Comparison of ENCODE assay signal across 1 cellular context in the genomic region with DNA sequence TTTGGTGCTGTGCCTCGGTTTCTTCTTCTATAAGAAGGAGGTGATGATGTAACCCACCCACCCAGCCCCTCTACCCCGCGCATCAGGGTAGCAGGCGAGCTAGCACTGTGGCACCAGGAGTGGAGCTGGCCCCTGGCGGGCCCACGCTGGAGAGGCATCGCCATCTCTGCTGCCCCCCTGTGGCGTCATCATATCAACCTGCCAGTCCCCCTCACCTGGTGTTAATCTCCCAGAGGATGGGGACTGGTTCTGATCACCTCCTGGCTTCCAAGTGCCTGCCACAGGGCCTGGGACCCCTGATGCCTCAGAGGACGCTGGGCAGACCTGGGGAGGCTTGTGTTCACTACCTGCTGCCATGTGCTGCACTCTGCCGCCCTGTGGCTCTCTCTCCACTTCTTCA.
TF ChIP-seq lines count a peak whose summit lies in the region.

No MANE protein-coding gene starts in this region.

TF ChIP-seq in WTC11, 78 proteins besides CTCF, POLR2A, EP300 and RAD21 (continued from another document):
- TF ChIP-seq PRDM15 (CRISPR knock-in tag; IDR thresholded peaks at IDR 0.05): no peak
- TF ChIP-seq ZNF512 (CRISPR knock-in tag; IDR thresholded peaks at IDR 0.05; ENCODE audit: borderline replicate concordance): no peak
- TF ChIP-seq SP1 (CRISPR knock-in tag; conservative IDR thresholded peaks at IDR 0.05): no peak
TF ChIP-seq in WTC11: peak in this region for 0.
